Comparison of ENCODE assay signal across 18 cellular contexts in the genomic region with DNA sequence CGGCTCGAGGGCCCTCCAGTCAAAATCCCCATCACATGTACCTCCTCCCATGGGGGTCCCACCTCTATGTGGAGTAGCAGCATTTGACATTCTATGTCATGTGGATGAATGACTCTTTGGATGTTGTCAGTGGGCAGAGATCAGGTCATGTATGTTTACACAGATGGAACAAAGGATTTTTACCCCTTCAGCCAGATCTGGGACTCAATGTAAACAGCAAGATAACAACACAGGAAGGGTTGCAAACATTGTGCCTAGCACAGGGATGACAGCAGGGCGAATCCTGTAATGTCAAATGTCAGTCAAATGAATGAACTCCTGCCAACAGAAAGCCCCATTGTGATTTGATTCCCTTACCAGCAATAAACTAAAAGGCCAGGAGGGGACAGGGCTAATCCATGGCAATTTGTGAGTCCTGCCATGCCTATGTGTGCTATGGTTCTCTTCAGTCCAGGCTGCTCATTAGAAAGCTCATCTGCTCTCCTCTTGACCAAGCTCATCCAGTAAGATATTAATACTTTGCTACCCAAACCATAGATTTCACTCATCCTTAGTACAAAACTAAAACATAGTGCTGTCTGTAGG.
DNase-seq lines count a peak whose midpoint lies in the region; ATAC-seq and TF ChIP-seq lines count a peak whose summit lies in the region.
"Had no signal": no experiment of that assay in that cellular context is flagged by ENCODE, and none has a peak within 500 bp of the region (broad histone marks: within the 10 kb centered on the region; RNA-seq: fewer than 3 reads in every experiment).

No MANE protein-coding gene starts in this region.

- no peak for DNase-seq in heart right ventricle
- no peak for DNase-seq in right cardiac atrium
- DNase-seq in NCI-H345 (lab: John Stamatoyannopoulos, UW), result peak; percentile 39
- DNase-seq in endodermal cell, result no peak
- no peak for DNase-seq in caudate nucleus (lab: John Stamatoyannopoulos, UW)
- DNase-seq: activated CD8-positive, alpha-beta memory T cell treated with anti-CD3 and anti-CD28 coated beads, Interleukin-2, amount 50 U/mL, for 4 hours; AML-193; EL; left colon; stimulated activated naive CD4-positive, alpha-beta T cell treated with Interleukin-2 at 50 U/mL for 16 hours had no signal

- TF ChIP-seq CTCF in heart right ventricle (IDR thresholded peaks at IDR 0.05), result peak in 5 of 9 donors; percentile 5 to 21 (median 9)
- peak; percentile 50 for TF ChIP-seq CTCF in endodermal cell (conservative IDR thresholded peaks at IDR 0.05)

- H3K4me3 ChIP-seq in heart right ventricle (no peak overlapping the region), right cardiac atrium (ENCODE audit: low read length) (no peak overlapping the region), endodermal cell (ENCODE audit: low read length) (no peak overlapping the region)
- H3K4me3 ChIP-seq: SK-N-MC had no signal

- intact Hi-C loops in heart right ventricle (cut with DNase I), result no loop called here
- intact Hi-C loops in right cardiac atrium (cut with DNase I), result no loop called here

- H3K36me3 ChIP-seq in heart right ventricle, result no peaks in the 10 kb centered on the region
- H3K36me3 ChIP-seq in endodermal cell (ENCODE audit: control insufficient read depth, insufficient read depth, low read length), result no peaks in the 10 kb centered on the region

- H3K27me3 Mint-ChIP-seq in endodermal cell (ENCODE audit: insufficient read depth), result no peaks in the 10 kb centered on the region
- peaks cover 27% of the 10 kb centered on the region for H3K27me3 Mint-ChIP-seq in stimulated activated memory B cell treated with anti-CD40 and anti-IgM and Interleukin-4, amounts not matched to agents 10 μg/mL and 1 μg/mL and 100 μg/mL, for 72 hours
- H3K27me3 Mint-ChIP-seq: activated naive CD4-positive, alpha-beta T cell treated with anti-CD3 and anti-CD28 coated beads, Interleukin-2, amount 50 U/mL, for 24 hours had no signal

- H3K9me3 ChIP-seq in heart right ventricle (no peaks in the 10 kb centered on the region), right cardiac atrium (ENCODE audit: control insufficient read depth, low read length) (no peaks in the 10 kb centered on the region), endodermal cell (ENCODE audit: control insufficient read depth, low read length) (no peaks in the 10 kb centered on the region)

- H3K9me3 Mint-ChIP-seq in endodermal cell, result no peaks in the 10 kb centered on the region
- no peaks in the 10 kb centered on the region for H3K9me3 Mint-ChIP-seq in stimulated activated memory B cell treated with anti-CD40 and anti-IgM and Interleukin-4, amounts not matched to agents 10 μg/mL and 1 μg/mL and 100 μg/mL, for 72 hours
- H3K9me3 Mint-ChIP-seq: activated naive CD4-positive, alpha-beta T cell treated with anti-CD3 and anti-CD28 coated beads, Interleukin-2, amount 50 U/mL, for 24 hours; natural killer cell treated with Interleukin-12 subunit alpha and Interleukin-12 subunit beta and Interleukin-15 and Interleukin-18, amount 100 ng/mL, for 72 hours had no signal

- H3K36me3 Mint-ChIP-seq in endodermal cell (ENCODE audit: low read depth), result no peaks in the 10 kb centered on the region
- H3K36me3 Mint-ChIP-seq in stimulated activated memory B cell treated with anti-CD40 and anti-IgM and Interleukin-4, amounts not matched to agents 10 μg/mL and 1 μg/mL and 100 μg/mL, for 72 hours, result no peaks in the 10 kb centered on the region
- H3K36me3 Mint-ChIP-seq: activated naive CD4-positive, alpha-beta T cell treated with anti-CD3 and anti-CD28 coated beads, Interleukin-2, amount 50 U/mL, for 24 hours; natural killer cell treated with Interleukin-12 subunit alpha and Interleukin-12 subunit beta and Interleukin-15 and Interleukin-18, amount 100 ng/mL, for 72 hours had no signal

- H3K4me3 Mint-ChIP-seq in endodermal cell, result no peak overlapping the region
- no peak overlapping the region for H3K4me3 Mint-ChIP-seq in stimulated activated memory B cell treated with anti-CD40 and anti-IgM and Interleukin-4, amounts not matched to agents 10 μg/mL and 1 μg/mL and 100 μg/mL, for 72 hours
- H3K4me3 Mint-ChIP-seq: activated naive CD4-positive, alpha-beta T cell treated with anti-CD3 and anti-CD28 coated beads, Interleukin-2, amount 50 U/mL, for 24 hours; natural killer cell treated with Interleukin-12 subunit alpha and Interleukin-12 subunit beta and Interleukin-15 and Interleukin-18, amount 100 ng/mL, for 72 hours had no signal

- no peaks in the 10 kb centered on the region for H3K4me1 ChIP-seq in heart right ventricle
- H3K4me1 ChIP-seq in right cardiac atrium (ENCODE audit: control insufficient read depth, insufficient read depth, low read length), result no peaks in the 10 kb centered on the region
- H3K4me1 ChIP-seq in endodermal cell (ENCODE audit: control insufficient read depth, insufficient read depth, low read length), result peaks cover 3% of the 10 kb centered on the region

- H3K27ac Mint-ChIP-seq in endodermal cell, result no peak overlapping the region
- no peak overlapping the region for H3K27ac Mint-ChIP-seq in stimulated activated memory B cell treated with anti-CD40 and anti-IgM and Interleukin-4, amounts not matched to agents 10 μg/mL and 1 μg/mL and 100 μg/mL, for 72 hours
- H3K27ac Mint-ChIP-seq: activated naive CD4-positive, alpha-beta T cell treated with anti-CD3 and anti-CD28 coated beads, Interleukin-2, amount 50 U/mL, for 24 hours; natural killer cell treated with Interleukin-12 subunit alpha and Interleukin-12 subunit beta and Interleukin-15 and Interleukin-18, amount 100 ng/mL, for 72 hours had no signal

- H3K9ac ChIP-seq in endodermal cell (ENCODE audit: extremely low read depth, low read length, poor library complexity, severe bottlenecking), result no peak overlapping the region

- H3K27me3 ChIP-seq in heart right ventricle, result peaks cover 0 to 3% (median 0%) of the 10 kb centered on the region in 7 donors
- H3K27me3 ChIP-seq in right cardiac atrium (ENCODE audit: control insufficient read depth, insufficient read depth), result no peaks in the 10 kb centered on the region
- no peaks in the 10 kb centered on the region for H3K27me3 ChIP-seq in endodermal cell (ENCODE audit: control insufficient read depth, insufficient read depth, low read length, poor library complexity, severe bottlenecking)

- peaks cover 9% of the 10 kb centered on the region for H3K4me1 Mint-ChIP-seq in endodermal cell
- H3K4me1 Mint-ChIP-seq in stimulated activated memory B cell treated with anti-CD40 and anti-IgM and Interleukin-4, amounts not matched to agents 10 μg/mL and 1 μg/mL and 100 μg/mL, for 72 hours, result no peaks in the 10 kb centered on the region
- H3K4me1 Mint-ChIP-seq: activated naive CD4-positive, alpha-beta T cell treated with anti-CD3 and anti-CD28 coated beads, Interleukin-2, amount 50 U/mL, for 24 hours had no signal

- no peak overlapping the region for H3K27ac ChIP-seq in heart right ventricle
- H3K27ac ChIP-seq in right cardiac atrium (ENCODE audit: low read length), result no peak overlapping the region
- no peak overlapping the region for H3K27ac ChIP-seq in endodermal cell (ENCODE audit: low read depth, low read length)
- H3K27ac ChIP-seq in temporal lobe (ENCODE audit: low read depth, low read length), result peak overlapping the region; percentile 53
- no peak overlapping the region for H3K27ac ChIP-seq in caudate nucleus (ENCODE audit: low read depth, low read length)
- H3K27ac ChIP-seq: epithelial cell of prostate, SK-N-MC had no signal

- ATAC-seq in heart right ventricle (no peak), right cardiac atrium (no peak), HG03159 (IDR thresholded peaks at IDR 0.05; ENCODE audit: unreplicated experiment) (no peak)
- no peak for ATAC-seq in stimulated activated memory B cell treated with anti-CD40 and anti-IgM and Interleukin-4, amounts not matched to agents 10 μg/mL and 1 μg/mL and 100 μg/mL, for 72 hours
- ATAC-seq: left colon; natural killer cell treated with Interleukin-12 subunit alpha and Interleukin-12 subunit beta and Interleukin-15 and Interleukin-18, amount 100 ng/mL, for 72 hours; sciatic nerve had no signal

- 70 to 76% methylated on average over 3 of the region's 3 CpGs for WGBS in heart right ventricle, 2 donors
- WGBS in right cardiac atrium, result 73% methylated on average over 3 of the region's 3 CpGs
- WGBS in endodermal cell (ENCODE audit: insufficient coverage in 1 of 2, insufficient read length in 1 of 2), 2 experiments, result 94 to 97% methylated on average over 3 of the region's 3 CpGs
